In the genomic region with DNA sequence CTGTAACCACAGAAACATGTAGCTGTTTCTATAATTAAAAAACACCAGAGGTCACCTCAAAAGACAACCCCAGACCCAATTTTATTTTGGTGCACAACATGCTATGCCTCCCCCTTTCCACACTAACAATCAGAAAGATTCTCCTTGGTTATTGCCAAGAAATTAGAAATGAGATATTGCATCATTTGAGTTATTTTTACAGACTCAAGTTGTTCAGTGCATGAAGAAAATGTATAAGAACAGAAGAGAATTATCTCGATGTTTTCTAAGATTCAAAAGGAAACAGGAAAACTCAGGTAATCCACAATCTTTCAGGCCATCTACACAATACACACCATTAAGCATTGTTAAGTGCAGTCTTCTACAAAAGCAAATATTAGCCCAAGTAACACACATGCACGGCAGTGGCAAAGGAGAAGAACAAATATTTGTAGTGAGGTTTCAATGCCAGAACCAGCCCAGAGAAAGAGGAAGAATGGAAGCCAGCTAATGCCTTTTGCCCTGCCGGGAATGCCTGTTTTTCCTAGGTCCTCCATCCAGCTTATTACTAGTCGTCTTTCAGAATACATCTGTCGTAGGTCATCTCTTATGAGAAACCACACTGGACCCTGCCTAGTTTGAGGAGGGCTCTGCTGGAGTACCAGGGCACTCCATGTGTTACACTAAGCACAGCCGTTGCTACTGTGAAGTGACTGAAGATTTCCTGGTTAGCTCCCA, we compare ENCODE assay signal across 19 cellular contexts.
DNase-seq lines count a peak whose midpoint lies in the region; ATAC-seq and TF ChIP-seq lines count a peak whose summit lies in the region.
"Had no signal": no experiment of that assay in that cellular context is flagged by ENCODE, and none has a peak within 500 bp of the region (broad histone marks: within the 10 kb centered on the region; RNA-seq: fewer than 3 reads in every experiment).

No MANE protein-coding gene starts in this region.

- H3K9ac ChIP-seq in mammary epithelial cell (ENCODE audit: insufficient read depth, low read length) = no peak overlapping the region
- H3K9ac ChIP-seq: neural progenitor cell had no signal

- TF ChIP-seq CTCF in mammary epithelial cell (conservative IDR thresholded peaks at IDR 0.05 in 1 of 2, IDR thresholded peaks at IDR 0.05 in 1 of 2; ENCODE audit: extremely low read depth in 1 of 2, insufficient read depth in 1 of 2, low read depth in 1 of 2, low read length in 2 of 2) (no peak), hepatocyte (IDR thresholded peaks at IDR 0.05; ENCODE audit: poor library complexity) (no peak), psoas muscle (IDR thresholded peaks at IDR 0.05) (no peak)

- in situ Hi-C loops in T47D (cut with HindIII; ENCODE audit: low pct_unique_long_range_greater_than_20kb, low sequenced_read_pairs) (no loop called here), mammary epithelial cell (cut with MboI; ENCODE audit: low sequenced_read_pairs in 2 of 2) (loop anchor here (10.0 to 25.0 kb wide), 4 partner anchors 148 to 423 kb away; partner anchors contain the start of gene COL28A1 (in 1 of the 2))

- H3K4me3 ChIP-seq in mammary epithelial cell (replicated peaks in 1 of 3; ENCODE audit: insufficient read depth in 1 of 3, low read depth in 2 of 3, low read length in 3 of 3) (no peak overlapping the region), hepatocyte (no peak overlapping the region), psoas muscle (no peak overlapping the region)
- H3K4me3 ChIP-seq: esophagus squamous epithelium, neural progenitor cell had no signal

- H3K27ac ChIP-seq in mammary epithelial cell (ENCODE audit: insufficient read depth, low read depth, low read length) = no peak overlapping the region
- peak overlapping the region; percentile 31 for H3K27ac ChIP-seq in hepatocyte
- H3K27ac ChIP-seq in psoas muscle = no peak overlapping the region
- H3K27ac ChIP-seq: esophagus squamous epithelium, HL-60, neural progenitor cell had no signal

- CTCF ChIA-PET in mammary epithelial cell (lab: Charles Lee; ENCODE audit: low non-redundant PET) = no interaction called here

- no peaks in the 10 kb centered on the region for H3K9me2 ChIP-seq in hepatocyte (replicated peaks; ENCODE audit: insufficient read depth)

- DNase-seq in T47D (ENCODE audit: low read depth in 1 of 2, low spot score in 1 of 2) = peak; percentile 68 to 95
- DNase-seq in mammary epithelial cell = no peak
- DNase-seq in NCI-H510A treated with DMSO at 0.1 percent for 48 hours (lab: John Stamatoyannopoulos, UW) = peak; percentile 87
- DNase-seq in hepatocyte (ENCODE audit: low spot score) = peak; percentile 30
- DNase-seq in activated CD8-positive, alpha-beta memory T cell treated with anti-CD3 and anti-CD28 coated beads, Interleukin-2, amount 50 U/mL, for 48 hours = no peak
- no peak for DNase-seq in stimulated activated naive CD8-positive, alpha-beta T cell treated with anti-CD3 and anti-CD28 coated beads, Interleukin-15, amount 100 ng/mL, for 72 hours
- DNase-seq in naive thymus-derived CD8-positive, alpha-beta T cell = no peak
- no peak for DNase-seq in psoas muscle
- DNase-seq: activated CD4-positive, alpha-beta memory T cell treated with anti-CD3 and anti-CD28 coated beads, Interleukin-2, amount 10 ng/mL, durations not matched to agents 7 days and 5 days; aorta; cortex of kidney; esophagus squamous epithelium; NCI-H524; RPMI8226; stimulated activated naive CD4-positive, alpha-beta T cell treated with Interleukin-2 at 50 U/mL for 16 hours had no signal

- dilution Hi-C loops in mammary epithelial cell (cut with HindIII; ENCODE audit: low sequenced_read_pairs) = no loop called here

- H3K4me1 ChIP-seq in mammary epithelial cell (ENCODE audit: insufficient read depth, low read length) = no peaks in the 10 kb centered on the region
- H3K4me1 ChIP-seq in hepatocyte (ENCODE audit: insufficient read depth) = peaks cover 9% of the 10 kb centered on the region
- no peaks in the 10 kb centered on the region for H3K4me1 ChIP-seq in psoas muscle
- H3K4me1 ChIP-seq: esophagus squamous epithelium, neural progenitor cell had no signal

- no peak overlapping the region for H2AFZ ChIP-seq in mammary epithelial cell (ENCODE audit: low read depth, low read length)
- H2AFZ ChIP-seq in hepatocyte = peak overlapping the region; percentile 9

- H3K4me1 Mint-ChIP-seq in stimulated activated naive CD8-positive, alpha-beta T cell treated with anti-CD3 and anti-CD28 coated beads, Interleukin-15, amount 100 ng/mL, for 72 hours = no peaks in the 10 kb centered on the region
- peaks cover 0 to 6% (median 2%) of the 10 kb centered on the region in 4 donors for H3K4me1 Mint-ChIP-seq in naive thymus-derived CD8-positive, alpha-beta T cell
- H3K4me1 Mint-ChIP-seq: activated CD4-positive, alpha-beta memory T cell treated with anti-CD3 and anti-CD28 coated beads, Interleukin-2, amount 10 ng/mL, durations not matched to agents 7 days and 5 days; activated T-helper 17 cell treated with anti-CD3 and anti-CD28 coated beads, Interleukin-2, amount 50 U/mL, for 72 hours had no signal

- H3K9me3 ChIP-seq in mammary epithelial cell (replicated peaks; ENCODE audit: insufficient read depth, low read length) (no peaks in the 10 kb centered on the region), hepatocyte (ENCODE audit: low read depth) (no peaks in the 10 kb centered on the region), psoas muscle (no peaks in the 10 kb centered on the region)
- H3K9me3 ChIP-seq: esophagus squamous epithelium had no signal

- H3K27ac Mint-ChIP-seq in stimulated activated naive CD8-positive, alpha-beta T cell treated with anti-CD3 and anti-CD28 coated beads, Interleukin-15, amount 100 ng/mL, for 72 hours = no peak overlapping the region
- peak overlapping the region in 1 of 10 donors; percentile 62 for H3K27ac Mint-ChIP-seq in naive thymus-derived CD8-positive, alpha-beta T cell
- H3K27ac Mint-ChIP-seq: activated CD4-positive, alpha-beta memory T cell treated with anti-CD3 and anti-CD28 coated beads, Interleukin-2, amount 10 ng/mL, durations not matched to agents 7 days and 5 days; activated T-helper 17 cell treated with anti-CD3 and anti-CD28 coated beads, Interleukin-2, amount 50 U/mL, for 72 hours; neural progenitor cell had no signal

- no peaks in the 10 kb centered on the region for H3K27me3 Mint-ChIP-seq in stimulated activated naive CD8-positive, alpha-beta T cell treated with anti-CD3 and anti-CD28 coated beads, Interleukin-15, amount 100 ng/mL, for 72 hours
- no peaks in the 10 kb centered on the region for H3K27me3 Mint-ChIP-seq in naive thymus-derived CD8-positive, alpha-beta T cell
- H3K27me3 Mint-ChIP-seq: activated CD4-positive, alpha-beta memory T cell treated with anti-CD3 and anti-CD28 coated beads, Interleukin-2, amount 10 ng/mL, durations not matched to agents 7 days and 5 days; activated T-helper 17 cell treated with anti-CD3 and anti-CD28 coated beads, Interleukin-2, amount 50 U/mL, for 72 hours had no signal

- H3K9me3 Mint-ChIP-seq in stimulated activated naive CD8-positive, alpha-beta T cell treated with anti-CD3 and anti-CD28 coated beads, Interleukin-15, amount 100 ng/mL, for 72 hours = no peaks in the 10 kb centered on the region
- peaks cover 0 to 8% (median 0%) of the 10 kb centered on the region in 9 donors for H3K9me3 Mint-ChIP-seq in naive thymus-derived CD8-positive, alpha-beta T cell
- H3K9me3 Mint-ChIP-seq: activated T-helper 17 cell treated with anti-CD3 and anti-CD28 coated beads, Interleukin-2, amount 50 U/mL, for 72 hours had no signal

- H3K4me3 Mint-ChIP-seq in stimulated activated naive CD8-positive, alpha-beta T cell treated with anti-CD3 and anti-CD28 coated beads, Interleukin-15, amount 100 ng/mL, for 72 hours = no peak overlapping the region
- no peak overlapping the region for H3K4me3 Mint-ChIP-seq in naive thymus-derived CD8-positive, alpha-beta T cell
- H3K4me3 Mint-ChIP-seq: activated CD4-positive, alpha-beta memory T cell treated with anti-CD3 and anti-CD28 coated beads, Interleukin-2, amount 10 ng/mL, durations not matched to agents 7 days and 5 days; activated T-helper 17 cell treated with anti-CD3 and anti-CD28 coated beads, Interleukin-2, amount 50 U/mL, for 72 hours; neural progenitor cell had no signal

- POLR2A ChIA-PET in naive thymus-derived CD8-positive, alpha-beta T cell (lab: Charles Lee) = interaction anchor here (0.9 kb wide), 1 partner anchor 67 kb away, joined by 3 read pairs; no protein-coding TSS in a partner anchor

- no peaks in the 10 kb centered on the region for H4K20me1 ChIP-seq in mammary epithelial cell (ENCODE audit: insufficient read depth, low read length)
- H4K20me1 ChIP-seq in hepatocyte (ENCODE audit: insufficient read depth, poor library complexity, severe bottlenecking) = no peaks in the 10 kb centered on the region

- 85% methylated on average over 6 of the region's 6 CpGs for WGBS in mammary epithelial cell (ENCODE audit: low coverage, missing lambda C conversion rate)
- 49% methylated on average over 6 of the region's 6 CpGs for whole genome bisulfite sequencing in hepatocyte (ENCODE audit: low lambda C conversion rate, missing lambda C conversion rate)
- WGBS in psoas muscle, 3 donors = 65 to 73% (median 71%) methylated on average over 6 of the region's 6 CpGs

- H3K79me2 ChIP-seq in mammary epithelial cell (ENCODE audit: insufficient read depth, low read length) = no peaks in the 10 kb centered on the region
- no peaks in the 10 kb centered on the region for H3K79me2 ChIP-seq in hepatocyte

- ATAC-seq in stimulated activated naive CD8-positive, alpha-beta T cell treated with anti-CD3 and anti-CD28 coated beads, Interleukin-15, amount 100 ng/mL, for 72 hours = no peak
- ATAC-seq in naive thymus-derived CD8-positive, alpha-beta T cell = no peak
- ATAC-seq in psoas muscle = no peak
- ATAC-seq: activated T-helper 17 cell treated with anti-CD3 and anti-CD28 coated beads, Interleukin-2, amount 50 U/mL, for 72 hours; HCT116 had no signal

- intact Hi-C loops in mammary epithelial cell (cut with micrococcal nuclease) (no loop called here), psoas muscle (cut with DNase I) (no loop called here)

- H3K36me3 Mint-ChIP-seq in naive thymus-derived CD8-positive, alpha-beta T cell = no peaks in the 10 kb centered on the region
- H3K36me3 Mint-ChIP-seq: neural progenitor cell had no signal

- H3K27me3 ChIP-seq in mammary epithelial cell (ENCODE audit: insufficient read depth, low read length) = no peaks in the 10 kb centered on the region
- no peaks in the 10 kb centered on the region for H3K27me3 ChIP-seq in hepatocyte
- no peaks in the 10 kb centered on the region for H3K27me3 ChIP-seq in psoas muscle (ENCODE audit: insufficient read depth in 3 of 3, low read length in 2 of 3)
- H3K27me3 ChIP-seq: esophagus squamous epithelium, neural progenitor cell had no signal

- BruUV-seq in mammary epithelial cell (replicated peaks; lab: Mats Ljungman, UMichigan) = no TSS peak

- no peak overlapping the region for H3K4me2 ChIP-seq in mammary epithelial cell (ENCODE audit: insufficient read depth, low read depth, low read length)
- peak overlapping the region; percentile 31 for H3K4me2 ChIP-seq in hepatocyte
- H3K4me2 ChIP-seq: neural progenitor cell had no signal

- H3K36me3 ChIP-seq in mammary epithelial cell (ENCODE audit: insufficient read depth, low read length) = no peaks in the 10 kb centered on the region
- no peaks in the 10 kb centered on the region for H3K36me3 ChIP-seq in hepatocyte (replicated peaks; ENCODE audit: insufficient read depth, low read depth)
- no peaks in the 10 kb centered on the region for H3K36me3 ChIP-seq in psoas muscle (ENCODE audit: insufficient read depth in 1 of 2, low read depth in 1 of 2)
- H3K36me3 ChIP-seq: esophagus squamous epithelium, neural progenitor cell had no signal

Comparison
In these comparisons a context has a peak if more than half of its experiments do, and no peak if none do; other contexts are left out.
1. DNase-seq: peak in T47D (2 of 2), NCI-H510A treated with DMSO at 0.1 percent for 48 hours (single experiment) and hepatocyte (single experiment); none in mammary epithelial cell (single experiment), activated CD8-positive, alpha-beta memory T cell treated with anti-CD3 and anti-CD28 coated beads, Interleukin-2, amount 50 U/mL, for 48 hours (single experiment), stimulated activated naive CD8-positive, alpha-beta T cell treated with anti-CD3 and anti-CD28 coated beads, Interleukin-15, amount 100 ng/mL, for 72 hours (0 of 2), naive thymus-derived CD8-positive, alpha-beta T cell (0 of 10) and psoas muscle (0 of 2).